8 cellular contexts compared by ENCODE assay signal in the genomic region with DNA sequence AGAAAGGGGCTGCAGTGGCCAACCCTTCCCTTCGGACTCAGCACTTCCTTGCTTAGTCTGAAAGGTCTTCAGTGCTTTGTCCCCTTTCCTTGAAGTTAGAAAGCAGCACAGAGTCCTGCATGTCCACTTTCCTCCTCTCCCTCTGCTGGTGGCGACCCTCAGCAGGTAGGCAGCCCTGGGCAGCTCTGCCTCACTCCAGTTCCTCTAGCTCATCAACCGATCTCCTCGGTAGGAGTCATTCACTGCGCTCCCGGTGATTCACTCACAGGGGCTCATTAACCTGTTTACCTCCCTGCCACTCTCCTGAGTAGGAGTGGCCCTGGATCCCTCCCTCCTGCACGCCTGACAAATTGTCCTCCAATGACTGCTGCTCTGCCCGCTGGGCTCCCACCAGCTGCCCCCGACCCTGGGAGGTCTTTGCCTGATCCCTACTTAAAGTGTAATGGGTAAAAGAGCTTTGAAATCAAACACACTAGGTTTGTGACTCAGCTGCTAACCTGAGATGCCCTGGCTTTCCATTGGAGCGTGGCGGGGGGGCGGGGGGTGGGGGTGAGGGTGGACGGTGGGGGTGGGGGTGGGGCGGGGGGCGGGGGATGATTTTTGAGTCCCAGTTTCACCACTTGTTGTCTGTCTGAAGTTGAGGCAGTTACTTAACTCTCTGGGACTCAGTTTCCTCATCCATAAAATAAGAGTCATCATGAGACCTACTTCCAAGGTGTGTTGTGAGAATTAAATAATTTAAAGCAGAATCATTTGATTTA. TPM values are rescaled to one million over a fixed set of nuclear protein-coding genes. Genes with fewer than 3 reads are reported as not detected.
DNase-seq lines count a peak whose midpoint lies in the region; ATAC-seq, FAIRE-seq and TF ChIP-seq lines count a peak whose summit lies in the region.

No MANE protein-coding gene starts in this region.

- dilution Hi-C loops in keratinocyte (cut with MboI; ENCODE audit: extremely low pct_ligation_motif_present, low sequenced_read_pairs): no loop called here

- TF ChIP-seq CTCF in keratinocyte (optimal IDR thresholded peaks at IDR 0.05 in 1 of 3, IDR thresholded peaks at IDR 0.05 in 1 of 3, conservative IDR thresholded peaks at IDR 0.05 in 1 of 3; ENCODE audit: extremely low read depth in 1 of 3, insufficient read depth in 2 of 3, low read length in 3 of 3): peak in 2 of 3 experiments; percentile 19 to 46

- no peaks in the 10 kb centered on the region for H4K20me1 ChIP-seq in keratinocyte (ENCODE audit: control insufficient read depth, extremely low read depth, insufficient read depth, low read length)

- H3K27ac ChIP-seq in CD8-positive, alpha-beta memory T cell (ENCODE audit: low read depth, low read length): peak overlapping the region; percentile 38
- H3K27ac ChIP-seq in keratinocyte (ENCODE audit: control insufficient read depth, insufficient read depth, low read length): peak overlapping the region; percentile 95

- H3K79me2 ChIP-seq in keratinocyte (ENCODE audit: control insufficient read depth, insufficient read depth, low read length): peaks cover 20% of the 10 kb centered on the region

- no peaks in the 10 kb centered on the region for H3K9me3 ChIP-seq in CD8-positive, alpha-beta memory T cell (ENCODE audit: low read length)
- no peaks in the 10 kb centered on the region for H3K9me3 ChIP-seq in keratinocyte (ENCODE audit: control insufficient read depth, low read depth, low read length)

- peak overlapping the region; percentile 65 for H3K4me2 ChIP-seq in keratinocyte (ENCODE audit: control insufficient read depth, extremely low read depth, insufficient read depth, low read depth, low read length)

- H3K36me3 ChIP-seq in CD8-positive, alpha-beta memory T cell (ENCODE audit: insufficient read depth, low read length): no peaks in the 10 kb centered on the region
- no peaks in the 10 kb centered on the region for H3K36me3 ChIP-seq in keratinocyte (ENCODE audit: control insufficient read depth in 2 of 2, extremely low read depth in 1 of 2, insufficient read depth in 2 of 2, low read length in 2 of 2)

- H3K4me3 Mint-ChIP-seq in CD8-positive, alpha-beta memory T cell: no peak overlapping the region
- H3K4me3 Mint-ChIP-seq in activated CD8-positive, alpha-beta T cell treated with anti-CD3 and anti-CD28 coated beads, Interleukin-2, amount 10 ng/mL, durations not matched to agents 7 days and 5 days: no peak overlapping the region
- H3K4me3 Mint-ChIP-seq in activated T-cell treated with anti-CD3 and anti-CD28 coated beads, Interleukin-2, amount 50 U/mL, for 72 hours: no peak overlapping the region

- peaks cover 18% of the 10 kb centered on the region for H3K4me1 ChIP-seq in CD8-positive, alpha-beta memory T cell (ENCODE audit: insufficient read depth, low read length)
- peaks cover 72% of the 10 kb centered on the region for H3K4me1 ChIP-seq in keratinocyte (ENCODE audit: control insufficient read depth, extremely low read depth, insufficient read depth, low read length)

- no peaks in the 10 kb centered on the region for H3K36me3 Mint-ChIP-seq in CD8-positive, alpha-beta memory T cell
- no peaks in the 10 kb centered on the region for H3K36me3 Mint-ChIP-seq in activated CD8-positive, alpha-beta T cell treated with anti-CD3 and anti-CD28 coated beads, Interleukin-2, amount 10 ng/mL, durations not matched to agents 7 days and 5 days (ENCODE audit: low read depth)
- H3K36me3 Mint-ChIP-seq in activated T-cell treated with anti-CD3 and anti-CD28 coated beads, Interleukin-2, amount 50 U/mL, for 72 hours (ENCODE audit: insufficient read depth in 2 of 2): no peaks in the 10 kb centered on the region

- no peak overlapping the region for H3K4me3 ChIP-seq in CD8-positive, alpha-beta memory T cell (ENCODE audit: low read length)
- H3K4me3 ChIP-seq in keratinocyte (ENCODE audit: control insufficient read depth in 2 of 3, extremely low read depth in 1 of 3, insufficient read depth in 2 of 3, low read depth in 1 of 3, low read length in 3 of 3): peak overlapping the region in 2 of 3 experiments; percentile 19 to 47

- no peaks in the 10 kb centered on the region for H3K27me3 ChIP-seq in CD8-positive, alpha-beta memory T cell (ENCODE audit: insufficient read depth, low read length, poor library complexity, severe bottlenecking)
- H3K27me3 ChIP-seq in keratinocyte (ENCODE audit: control insufficient read depth, extremely low read depth, insufficient read depth, low read length): no peaks in the 10 kb centered on the region

- peak; percentile 93 for FAIRE-seq in keratinocyte (lab: Jason Lieb, UNC)

- CTCF ChIA-PET in CD8-positive, alpha-beta memory T cell (lab: Charles Lee): interaction anchor here (1.1 to 2.3 kb wide), 2 partner anchors 36 to 48 kb away, joined by 3 to 8 read pairs; no protein-coding TSS in a partner anchor
- CTCF ChIA-PET in activated CD8-positive, alpha-beta T cell treated with anti-CD3 and anti-CD28 coated beads, Interleukin-2, amount 10 ng/mL, durations not matched to agents 7 days and 5 days (lab: Charles Lee): interaction anchor here (0.7 to 1.2 kb wide), 4 partner anchors 12 to 48 kb away, joined by 3 read pairs; no protein-coding TSS in a partner anchor

- H3K9ac ChIP-seq in keratinocyte (ENCODE audit: control insufficient read depth, extremely low read depth, insufficient read depth, low read length): peak overlapping the region; percentile 66

- ATAC-seq in activated CD8-positive, alpha-beta T cell treated with anti-CD3 and anti-CD28 coated beads, Interleukin-2, amount 10 ng/mL, durations not matched to agents 7 days and 5 days: no peak
- no peak for ATAC-seq in activated T-cell treated with anti-CD3 and anti-CD28 coated beads, Interleukin-2, amount 50 U/mL, for 72 hours (replicated peaks in 1 of 2)

- H3K9me3 Mint-ChIP-seq in CD8-positive, alpha-beta memory T cell: peaks cover 0 to 2% (median 0%) of the 10 kb centered on the region in 5 donors
- H3K9me3 Mint-ChIP-seq in activated CD8-positive, alpha-beta T cell treated with anti-CD3 and anti-CD28 coated beads, Interleukin-2, amount 10 ng/mL, durations not matched to agents 7 days and 5 days (ENCODE audit: insufficient read depth): no peaks in the 10 kb centered on the region
- no peaks in the 10 kb centered on the region for H3K9me3 Mint-ChIP-seq in activated T-cell treated with anti-CD3 and anti-CD28 coated beads, Interleukin-2, amount 50 U/mL, for 72 hours

- DNase-seq in CD8-positive, alpha-beta memory T cell: no peak
- DNase-seq in NCI-H1417 (lab: John Stamatoyannopoulos, UW) (peak; percentile 83 to 99 (median 97)), keratinocyte (ENCODE audit: low read depth, low spot score) (peak; percentile 93), CD1c-positive myeloid dendritic cell (ENCODE audit: extremely low spot score) (no peak), SKM-1 (lab: John Stamatoyannopoulos, UW; ENCODE audit: unreplicated experiment) (no peak)
- no peak for DNase-seq in activated CD8-positive, alpha-beta T cell treated with anti-CD3 and anti-CD28 coated beads, Interleukin-2, amount 10 ng/mL, durations not matched to agents 7 days and 5 days
- no peak for DNase-seq in stimulated activated CD4-positive, alpha-beta T cell treated with anti-CD3 and anti-CD28 coated beads, Interleukin-1b, Interleukin-23, amount 100 ng/mL, for 48 hours
- no peak for DNase-seq in activated T-cell treated with anti-CD3 and anti-CD28 coated beads, Interleukin-2, amount 50 U/mL, for 72 hours

- peak overlapping the region in 3 of 8 donors; percentile 26 to 91 (median 37) for H3K27ac Mint-ChIP-seq in CD8-positive, alpha-beta memory T cell
- peak overlapping the region; percentile 12 for H3K27ac Mint-ChIP-seq in activated CD8-positive, alpha-beta T cell treated with anti-CD3 and anti-CD28 coated beads, Interleukin-2, amount 10 ng/mL, durations not matched to agents 7 days and 5 days
- no peak overlapping the region for H3K27ac Mint-ChIP-seq in activated T-cell treated with anti-CD3 and anti-CD28 coated beads, Interleukin-2, amount 50 U/mL, for 72 hours

- peaks cover 0 to 3% of the 10 kb centered on the region in 2 donors for H3K27me3 Mint-ChIP-seq in CD8-positive, alpha-beta memory T cell
- H3K27me3 Mint-ChIP-seq in activated CD8-positive, alpha-beta T cell treated with anti-CD3 and anti-CD28 coated beads, Interleukin-2, amount 10 ng/mL, durations not matched to agents 7 days and 5 days (ENCODE audit: low read depth): peaks cover 2% of the 10 kb centered on the region
- peaks cover 7% of the 10 kb centered on the region for H3K27me3 Mint-ChIP-seq in activated T-cell treated with anti-CD3 and anti-CD28 coated beads, Interleukin-2, amount 50 U/mL, for 72 hours (ENCODE audit: low read depth)

- H3K9me1 ChIP-seq in keratinocyte (ENCODE audit: control insufficient read depth, extremely low read depth, insufficient read depth, low read length): no peaks in the 10 kb centered on the region

- peaks cover 16 to 51% (median 32%) of the 10 kb centered on the region in 3 donors for H3K4me1 Mint-ChIP-seq in CD8-positive, alpha-beta memory T cell
- peaks cover 59% of the 10 kb centered on the region for H3K4me1 Mint-ChIP-seq in activated CD8-positive, alpha-beta T cell treated with anti-CD3 and anti-CD28 coated beads, Interleukin-2, amount 10 ng/mL, durations not matched to agents 7 days and 5 days (ENCODE audit: low read depth)
- peaks cover 42% of the 10 kb centered on the region for H3K4me1 Mint-ChIP-seq in activated T-cell treated with anti-CD3 and anti-CD28 coated beads, Interleukin-2, amount 50 U/mL, for 72 hours (ENCODE audit: low read depth)

- H2AFZ ChIP-seq in keratinocyte (ENCODE audit: control insufficient read depth, low read length): no peak overlapping the region

- POLR2A ChIA-PET in CD8-positive, alpha-beta memory T cell (lab: Charles Lee): no interaction called here
- POLR2A ChIA-PET in activated CD8-positive, alpha-beta T cell treated with anti-CD3 and anti-CD28 coated beads, Interleukin-2, amount 10 ng/mL, durations not matched to agents 7 days and 5 days (lab: Charles Lee): no interaction called here

RNA-seq across cellular contexts. Expression of a gene that starts 4.2 kb away (rescaled TPM):
- total RNA-seq in CD8-positive, alpha-beta memory T cell: under 1 TPM; 0.77 to 0.93 TPM
- 0.49 TPM for polyA plus RNA-seq in CD8-positive, alpha-beta memory T cell
- total RNA-seq in activated CD8-positive, alpha-beta T cell treated with anti-CD3 and anti-CD28 coated beads, Interleukin-2, amount 10 ng/mL, durations not matched to agents 7 days and 5 days: 1 to 10 TPM in 1 of 2 experiments, under 1 TPM in 1; 0.47 to 1.5 TPM
- 3.8 to 13.2 TPM (median 11.1 TPM) in 3 replicates for polyA plus RNA-seq in keratinocyte
- polyA plus RNA-seq in keratinocyte (2011; ENCODE audit: low read depth): 21.9 TPM
- polyA plus RNA-seq in keratinocyte (2011; cell fraction: cytosol; rRNA removed): 4.1 and 4.5 TPM in 2 replicates
- 20.5 and 22.3 TPM in 2 replicates for polyA plus RNA-seq in keratinocyte (2011; cell fraction: nucleus; rRNA removed)
- polyA plus RNA-seq in keratinocyte (2012; ENCODE audit: low replicate concordance): 12.9 and 30.9 TPM in 2 replicates
- 9.3 to 37.2 TPM (median 15.6 TPM) in 3 replicates for polyA minus RNA-seq in keratinocyte
- 5.0 TPM for polyA minus RNA-seq in keratinocyte (2011; cell fraction: cytosol; rRNA and poly(A)+ RNA removed)
- 7.4 and 9.9 TPM in 2 replicates for polyA minus RNA-seq in keratinocyte (2011; cell fraction: nucleus; rRNA and poly(A)+ RNA removed)
- under 1 TPM; 0.29 to 0.67 TPM for total RNA-seq in activated T-cell treated with anti-CD3 and anti-CD28 coated beads, Interleukin-2, amount 50 U/mL, for 72 hours

RNA-seq across cellular contexts. Expression of a gene that starts 12.8 kb away (rescaled TPM):
- 1 to 10 TPM in 1 of 2 experiments, under 1 TPM in 1; 0.51 to 1.4 TPM for total RNA-seq in CD8-positive, alpha-beta memory T cell
- polyA plus RNA-seq in CD8-positive, alpha-beta memory T cell: not detected
- total RNA-seq in activated CD8-positive, alpha-beta T cell treated with anti-CD3 and anti-CD28 coated beads, Interleukin-2, amount 10 ng/mL, durations not matched to agents 7 days and 5 days: under 1 TPM in 1 of 2 experiments, not detected in 1; 0.34 TPM
- polyA plus RNA-seq in keratinocyte: 39.5 to 101 TPM (median 42.7 TPM) in 3 replicates
- 71.5 TPM for polyA plus RNA-seq in keratinocyte (2011; ENCODE audit: low read depth)
- 39.8 and 91.6 TPM in 2 replicates for polyA plus RNA-seq in keratinocyte (2011; cell fraction: cytosol; rRNA removed)
- polyA plus RNA-seq in keratinocyte (2011; cell fraction: nucleus; rRNA removed): 116 and 157 TPM in 2 replicates
- 81.1 and 123 TPM in 2 replicates for polyA plus RNA-seq in keratinocyte (2012; ENCODE audit: low replicate concordance)
- polyA minus RNA-seq in keratinocyte: 25.5 to 123 TPM (median 30.4 TPM) in 3 replicates
- polyA minus RNA-seq in keratinocyte (2011; cell fraction: cytosol; rRNA and poly(A)+ RNA removed): 90.2 TPM
- polyA minus RNA-seq in keratinocyte (2011; cell fraction: nucleus; rRNA and poly(A)+ RNA removed): 52.7 and 58.7 TPM in 2 replicates
- total RNA-seq in activated T-cell treated with anti-CD3 and anti-CD28 coated beads, Interleukin-2, amount 50 U/mL, for 72 hours: 1 to 10 TPM; 1.3 to 1.9 TPM

RNA-seq across cellular contexts. Expression of a gene that starts 29.3 kb away (rescaled TPM):
- total RNA-seq in CD8-positive, alpha-beta memory T cell: 10 to 100 TPM; 62.1 to 62.9 TPM
- 57.1 TPM for polyA plus RNA-seq in CD8-positive, alpha-beta memory T cell
- total RNA-seq in activated CD8-positive, alpha-beta T cell treated with anti-CD3 and anti-CD28 coated beads, Interleukin-2, amount 10 ng/mL, durations not matched to agents 7 days and 5 days: 10 to 100 TPM; 58.8 to 63.4 TPM
- 54.0 to 157 TPM (median 101 TPM) in 3 replicates for polyA plus RNA-seq in keratinocyte
- 24.9 TPM for polyA plus RNA-seq in keratinocyte (2011; ENCODE audit: low read depth)
- 87.5 and 120 TPM in 2 replicates for polyA plus RNA-seq in keratinocyte (2011; cell fraction: cytosol; rRNA removed)
- 212 and 216 TPM in 2 replicates for polyA plus RNA-seq in keratinocyte (2011; cell fraction: nucleus; rRNA removed)
- polyA plus RNA-seq in keratinocyte (2012; ENCODE audit: low replicate concordance): 88.6 and 105 TPM in 2 replicates
- 62.7 to 254 TPM (median 79.8 TPM) in 3 replicates for polyA minus RNA-seq in keratinocyte
- 106 TPM for polyA minus RNA-seq in keratinocyte (2011; cell fraction: cytosol; rRNA and poly(A)+ RNA removed)
- polyA minus RNA-seq in keratinocyte (2011; cell fraction: nucleus; rRNA and poly(A)+ RNA removed): 109 and 203 TPM in 2 replicates
- 10 to 100 TPM; 48.4 to 52.1 TPM for total RNA-seq in activated T-cell treated with anti-CD3 and anti-CD28 coated beads, Interleukin-2, amount 50 U/mL, for 72 hours

Comparison
In these comparisons a context has a peak if more than half of its experiments do, and no peak if none do; other contexts are left out.
1. DNase-seq: peak in NCI-H1417 (3 of 3) and keratinocyte (single experiment); none in CD8-positive, alpha-beta memory T cell (0 of 5), activated CD8-positive, alpha-beta T cell treated with anti-CD3 and anti-CD28 coated beads, Interleukin-2, amount 10 ng/mL, durations not matched to agents 7 days and 5 days (single experiment), CD1c-positive myeloid dendritic cell (single experiment), stimulated activated CD4-positive, alpha-beta T cell treated with anti-CD3 and anti-CD28 coated beads, Interleukin-1b, Interleukin-23, amount 100 ng/mL, for 48 hours (single experiment), activated T-cell treated with anti-CD3 and anti-CD28 coated beads, Interleukin-2, amount 50 U/mL, for 72 hours (0 of 2) and SKM-1 (single experiment).